ENCODE assay signal across 21 cellular contexts in genomic region chr1:44108241-44108640, GRCh38. TPM values are rescaled to one million over a fixed set of nuclear protein-coding genes. Genes with fewer than 3 reads are reported as not detected.
A peak's percentile ranks its signal among the peaks of the same experiment; 100 is the strongest.
DNase-seq lines count a peak whose midpoint lies in the region; TF ChIP-seq lines count a peak whose summit lies in the region.
"Had no signal": no experiment of that assay in that cellular context is flagged by ENCODE, and none has a peak within 500 bp of the region (broad histone marks: within the 10 kb centered on the region; RNA-seq: fewer than 3 reads in every experiment).

No MANE protein-coding gene starts in this region.

- no peak overlapping the region for H3K9ac ChIP-seq in endodermal cell (ENCODE audit: extremely low read depth, low read length, poor library complexity, severe bottlenecking)
- H3K9ac ChIP-seq: BLaER1 had no signal

- H3K4me1 ChIP-seq in endodermal cell (ENCODE audit: control insufficient read depth, insufficient read depth, low read length) = no peaks in the 10 kb centered on the region
- no peaks in the 10 kb centered on the region for H3K4me1 ChIP-seq in Caco-2
- H3K4me1 ChIP-seq: BLaER1, body of pancreas, lower lobe of right lung, prostate gland, stomach had no signal

- POLR2A ChIA-PET in BJ (lab: Charles Lee) (interaction anchor here (0.6 kb wide), 1 partner anchor 23 kb away, joined by 6 read pairs; no protein-coding TSS in a partner anchor), Caco-2 (lab: Charles Lee) (interaction anchor here (0.6 kb wide), 1 partner anchor 79 kb away, joined by 6 read pairs; no protein-coding TSS in a partner anchor)

- intact Hi-C loops in Caco-2 (cut with micrococcal nuclease; ENCODE audit: unreplicated experiment) = no loop called here

- CTCF ChIA-PET in BJ (lab: Yijun Ruan, JAX) = interaction anchor here (1.1 kb wide), 1 partner anchor 19 kb away, joined by 4 read pairs; no protein-coding TSS in a partner anchor
- CTCF ChIA-PET in Caco-2 (lab: Charles Lee) = no interaction called here

- no peak overlapping the region for H3K4me3 ChIP-seq in BJ (ENCODE audit: low read depth, low read length)
- no peak overlapping the region for H3K4me3 ChIP-seq in endodermal cell (ENCODE audit: low read length)
- H3K4me3 ChIP-seq in Caco-2 (ENCODE audit: low read depth, low read length) = no peak overlapping the region
- H3K4me3 ChIP-seq: BLaER1, body of pancreas, lower lobe of right lung, prostate gland, stomach had no signal

- 0 out of 2 replicates have a peak, but pooled peaks cover 2% of the 10 kb centered on the region for H3K27me3 ChIP-seq in BJ (ENCODE audit: control insufficient read depth, insufficient read depth, low read length)
- peaks cover 8% of the 10 kb centered on the region for H3K27me3 ChIP-seq in endodermal cell (ENCODE audit: control insufficient read depth, insufficient read depth, low read length, poor library complexity, severe bottlenecking)
- H3K27me3 ChIP-seq in Caco-2 (replicated peaks; ENCODE audit: control insufficient read depth, insufficient read depth, low read length) = no peaks in the 10 kb centered on the region
- H3K27me3 ChIP-seq: BLaER1, body of pancreas had no signal

- H3K4me3 Mint-ChIP-seq in endodermal cell (no peak overlapping the region), Caco-2 (ENCODE audit: unreplicated experiment) (no peak overlapping the region)
- H3K4me3 Mint-ChIP-seq: natural killer cell, T-helper 17 cell had no signal

- no TSS peak for BruUV-seq in Caco-2 (replicated peaks; lab: Mats Ljungman, UMichigan)

- peak; percentile 10 for DNase-seq in BJ (ENCODE audit: low read depth)
- DNase-seq in MV-4-11 (lab: John Stamatoyannopoulos, UW) = peak; percentile 50
- DNase-seq in dedifferentiated amniotic fluid mesenchymal stem cell (ENCODE audit: extremely low spot score) = peak; percentile 28
- peak; percentile 15 for DNase-seq in non-pigmented ciliary epithelial cell (ENCODE audit: low read depth)
- no peak for DNase-seq in mesenteric fat pad (ENCODE audit: low spot score)
- DNase-seq in endodermal cell = no peak
- no peak for DNase-seq in NCI-H446 treated with DMSO at 0.1 percent for 48 hours (lab: John Stamatoyannopoulos, UW)
- DNase-seq in Caco-2 = no peak
- DNase-seq: activated gamma-delta T cell treated with Interleukin-2 at 50 U/mL for 16 hours, body of pancreas, DMS53, lower lobe of right lung, natural killer cell, NCI-H1048, NCI-H774, stomach, T-helper 17 cell had no signal

- H3K27me3 Mint-ChIP-seq in endodermal cell (ENCODE audit: insufficient read depth) = peaks cover 14% of the 10 kb centered on the region
- peaks cover 4% of the 10 kb centered on the region for H3K27me3 Mint-ChIP-seq in Caco-2 (ENCODE audit: insufficient read depth, unreplicated experiment)

- H3K9me3 Mint-ChIP-seq in endodermal cell = no peaks in the 10 kb centered on the region
- H3K9me3 Mint-ChIP-seq in Caco-2 (ENCODE audit: unreplicated experiment) = no peaks in the 10 kb centered on the region
- H3K9me3 Mint-ChIP-seq: natural killer cell had no signal

- 83 to 90% methylated on average over 1 of the region's 1 CpG for whole genome bisulfite sequencing in endodermal cell (ENCODE audit: insufficient coverage in 1 of 2, insufficient read length in 1 of 2), 2 experiments

- H3K36me3 Mint-ChIP-seq in endodermal cell (ENCODE audit: low read depth) = no peaks in the 10 kb centered on the region
- H3K36me3 Mint-ChIP-seq in Caco-2 (ENCODE audit: insufficient read depth, unreplicated experiment) = no peaks in the 10 kb centered on the region
- H3K36me3 Mint-ChIP-seq: natural killer cell had no signal

- H3K36me3 ChIP-seq in BJ (ENCODE audit: control insufficient read depth, insufficient read depth, low read length) = no peaks in the 10 kb centered on the region
- H3K36me3 ChIP-seq in endodermal cell (ENCODE audit: control insufficient read depth, insufficient read depth, low read length) = no peaks in the 10 kb centered on the region
- no peaks in the 10 kb centered on the region for H3K36me3 ChIP-seq in Caco-2 (ENCODE audit: control insufficient read depth, insufficient read depth, low read length)
- H3K36me3 ChIP-seq: BLaER1, lower lobe of right lung, prostate gland, stomach had no signal

- TF ChIP-seq CTCF in BJ (IDR thresholded peaks at IDR 0.05; ENCODE audit: insufficient read depth, low read depth, low read length) (no peak), endodermal cell (conservative IDR thresholded peaks at IDR 0.05) (no peak), Caco-2 (IDR thresholded peaks at IDR 0.05; ENCODE audit: insufficient read depth in 1 of 2, low read depth in 1 of 2, low read length in 1 of 2, severe bottlenecking in 1 of 2, unreplicated experiment in 1 of 2) (no peak)

- H3K27ac Mint-ChIP-seq in endodermal cell (no peak overlapping the region), Caco-2 (ENCODE audit: unreplicated experiment) (no peak overlapping the region)
- H3K27ac Mint-ChIP-seq: natural killer cell, T-helper 17 cell had no signal

- H3K9me3 ChIP-seq in endodermal cell (ENCODE audit: control insufficient read depth, low read length) = no peaks in the 10 kb centered on the region
- H3K9me3 ChIP-seq in Caco-2 = no peaks in the 10 kb centered on the region
- H3K9me3 ChIP-seq: BLaER1, body of pancreas, lower lobe of right lung, prostate gland, stomach had no signal

- no peak overlapping the region for H3K27ac ChIP-seq in endodermal cell (ENCODE audit: low read depth, low read length)
- H3K27ac ChIP-seq: BLaER1, body of pancreas, lower lobe of right lung, prostate gland, stomach had no signal

- H3K4me1 Mint-ChIP-seq in endodermal cell (no peaks in the 10 kb centered on the region), Caco-2 (ENCODE audit: low read depth, unreplicated experiment) (no peaks in the 10 kb centered on the region)
- H3K4me1 Mint-ChIP-seq: natural killer cell had no signal

RNA-seq across cellular contexts. Expression of gene KLF17, which starts 10.4 kb away (rescaled TPM):
- 0.06 and 0.16 TPM in 2 replicates for polyA plus RNA-seq in BJ (2011; rRNA removed)
- polyA minus RNA-seq in BJ (2011; rRNA and poly(A)+ RNA removed) = 0.10 and 0.24 TPM in 2 replicates
- total RNA-seq in mesenteric fat pad (not detected), endodermal cell (not detected), Caco-2 (2022) (not detected in 2 replicates)
- polyA plus RNA-seq in endodermal cell (2013, experiment 1 of 2) = not detected
- not detected for polyA plus RNA-seq in endodermal cell (2013, experiment 2 of 2)
- total RNA-seq: body of pancreas, H4, natural killer cell, stomach, T-helper 17 cell had no signal

RNA-seq across cellular contexts. Expression of gene KLF18, which starts 33.2 kb away (rescaled TPM):
- polyA plus RNA-seq in BJ (2011; rRNA removed) = not detected in 2 replicates
- polyA minus RNA-seq in BJ (2011; rRNA and poly(A)+ RNA removed) = not detected in 2 replicates
- total RNA-seq in mesenteric fat pad = not detected
- not detected for total RNA-seq in endodermal cell
- polyA plus RNA-seq in endodermal cell (2013, experiment 1 of 2) = not detected
- polyA plus RNA-seq in endodermal cell (2013, experiment 2 of 2) = not detected
- not detected in 2 replicates for total RNA-seq in Caco-2 (2022)
- total RNA-seq: body of pancreas, frontal cortex, H4, lower lobe of right lung, natural killer cell, stomach, T-helper 17 cell had no signal
- polyA plus RNA-seq: stomach had no signal

Comparison
In these comparisons a context has a peak if more than half of its experiments do, and no peak if none do; other contexts are left out.
1. DNase-seq: peak in BJ (single experiment), MV-4-11 (single experiment), dedifferentiated amniotic fluid mesenchymal stem cell (single experiment) and non-pigmented ciliary epithelial cell (single experiment); none in mesenteric fat pad (single experiment), endodermal cell (single experiment), NCI-H446 treated with DMSO at 0.1 percent for 48 hours (single experiment) and Caco-2 (0 of 2).